ENCODE assay signal across 20 cellular contexts in the genomic region with DNA sequence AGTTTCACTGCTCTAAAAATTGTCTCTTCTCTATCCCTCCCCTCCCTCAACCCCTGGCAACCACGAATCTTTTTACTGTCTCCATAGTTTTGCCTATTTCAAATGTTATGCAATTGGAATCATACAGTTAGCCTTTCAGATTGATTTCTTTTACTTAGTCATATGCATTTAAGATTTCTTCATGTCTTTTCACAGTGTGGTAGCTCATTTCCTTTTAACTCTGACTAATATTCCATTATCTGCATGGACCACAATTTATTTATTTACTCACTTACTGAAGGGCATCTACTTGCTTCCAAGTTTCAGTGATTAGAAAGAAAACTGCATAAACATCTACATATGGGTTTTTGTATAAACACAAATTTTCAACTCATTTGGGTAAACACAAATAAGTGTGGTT.
DNase-seq lines count a peak whose midpoint lies in the region; ATAC-seq, FAIRE-seq and TF ChIP-seq lines count a peak whose summit lies in the region.
"Had no signal": no experiment of that assay in that cellular context is flagged by ENCODE, and none has a peak within 500 bp of the region (broad histone marks: within the 10 kb centered on the region; RNA-seq: fewer than 3 reads in every experiment).

No MANE protein-coding gene starts in this region.

- intact Hi-C loops in activated naive CD4-positive, alpha-beta T cell treated with anti-CD3 and anti-CD28 coated beads for 36 hours (cut with micrococcal nuclease), result no loop called here

- no peak overlapping the region for H3K4me3 ChIP-seq in SU-DHL-6 (ENCODE audit: insufficient read depth, low read length, poor library complexity, severe bottlenecking)
- no peak overlapping the region for H3K4me3 ChIP-seq in bronchial epithelial cell (ENCODE audit: low read depth, low read length)
- H3K4me3 ChIP-seq: GM23338 had no signal

- no peaks in the 10 kb centered on the region for H3K27me3 ChIP-seq in SU-DHL-6 (ENCODE audit: low read length)
- H3K27me3 ChIP-seq in bronchial epithelial cell (ENCODE audit: control insufficient read depth, insufficient read depth, low read length), result no peaks in the 10 kb centered on the region

- H3K4me2 ChIP-seq in SU-DHL-6 (ENCODE audit: low read depth, low read length, poor library complexity, severe bottlenecking), result no peak overlapping the region
- H3K4me2 ChIP-seq: GM23338 had no signal

- H3F3A ChIP-seq in SU-DHL-6 (ENCODE audit: insufficient read depth), result no peaks in the 10 kb centered on the region

- ATAC-seq in T-helper 17 cell, result no peak
- ATAC-seq: GM23338, HCT116 had no signal

- H3K36me3 Mint-ChIP-seq in T-helper 17 cell (ENCODE audit: low read depth), result no peaks in the 10 kb centered on the region
- no peaks in the 10 kb centered on the region for H3K36me3 Mint-ChIP-seq in activated naive CD4-positive, alpha-beta T cell treated with anti-CD3 and anti-CD28 coated beads for 36 hours (ENCODE audit: low read depth)
- H3K36me3 Mint-ChIP-seq: IgD-negative memory B cell had no signal

- H3K36me3 ChIP-seq in SU-DHL-6 (ENCODE audit: low read length) (no peaks in the 10 kb centered on the region), bronchial epithelial cell (ENCODE audit: control insufficient read depth, insufficient read depth, low read length) (no peaks in the 10 kb centered on the region)

- no peaks in the 10 kb centered on the region for H4K20me1 ChIP-seq in SU-DHL-6 (ENCODE audit: low read depth, low read length)

- peaks cover 10% of the 10 kb centered on the region for H3K9me3 Mint-ChIP-seq in activated naive CD4-positive, alpha-beta T cell treated with anti-CD3 and anti-CD28 coated beads for 36 hours
- H3K9me3 Mint-ChIP-seq: GM23338 had no signal

- H3K9ac ChIP-seq in SU-DHL-6 (ENCODE audit: low read length), result no peak overlapping the region

- TF ChIP-seq CTCF in SU-DHL-6 (IDR thresholded peaks at IDR 0.05; ENCODE audit: insufficient read depth, low read length, poor library complexity, severe bottlenecking) (no peak), bronchial epithelial cell (IDR thresholded peaks at IDR 0.05; ENCODE audit: insufficient read depth, low read length, severe bottlenecking) (no peak)

- CTCF ChIA-PET in activated naive CD4-positive, alpha-beta T cell treated with anti-CD3 and anti-CD28 coated beads for 36 hours (lab: Charles Lee), result no interaction called here

- peak; percentile 11 for DNase-seq in ELR (ENCODE audit: low read depth)
- DNase-seq in HCEC 1CT, result peak; percentile 81
- peak; percentile 57 for DNase-seq in bronchial epithelial cell (ENCODE audit: low read depth)
- no peak for DNase-seq in T-helper 17 cell
- DNase-seq in urothelium cell line (ENCODE audit: low spot score), result no peak
- no peak for DNase-seq in DMS153 (lab: John Stamatoyannopoulos, UW)
- DNase-seq in activated naive CD4-positive, alpha-beta T cell treated with anti-CD3 and anti-CD28 coated beads for 36 hours, result no peak
- DNase-seq: C1 segment of cervical spinal cord; Calu3; CD4-positive, alpha-beta T cell; DMS 273 treated with DMSO at 0.1 percent for 48 hours; DMS79; GDM1 had no signal

- no peaks in the 10 kb centered on the region for H3K4me1 Mint-ChIP-seq in T-helper 17 cell
- no peaks in the 10 kb centered on the region for H3K4me1 Mint-ChIP-seq in activated naive CD4-positive, alpha-beta T cell treated with anti-CD3 and anti-CD28 coated beads for 36 hours (ENCODE audit: low read depth)
- H3K4me1 Mint-ChIP-seq: B cell, GM23338, IgD-negative memory B cell had no signal

- no peaks in the 10 kb centered on the region for H3K79me2 ChIP-seq in SU-DHL-6 (ENCODE audit: insufficient read depth, low read length)

- H3K9me3 ChIP-seq in SU-DHL-6 (ENCODE audit: insufficient read depth, low read length), result no peaks in the 10 kb centered on the region; the same call in 1 of the 2 replicates
- H3K9me3 ChIP-seq in T-helper 17 cell (ENCODE audit: control insufficient read depth, low read length, poor library complexity, severe bottlenecking), result no peaks in the 10 kb centered on the region

- no peak for FAIRE-seq in bronchial epithelial cell (lab: Jason Lieb, UNC)
- no peak for FAIRE-seq in urothelium cell line (lab: Jason Lieb, UNC)
- FAIRE-seq: A204.1, GM12892 had no signal

- no peaks in the 10 kb centered on the region for H3K27me3 Mint-ChIP-seq in T-helper 17 cell
- H3K27me3 Mint-ChIP-seq in activated naive CD4-positive, alpha-beta T cell treated with anti-CD3 and anti-CD28 coated beads for 36 hours (ENCODE audit: low read depth), result no peaks in the 10 kb centered on the region
- H3K27me3 Mint-ChIP-seq: B cell; CD4-positive, alpha-beta T cell; IgD-negative memory B cell had no signal

- no peak overlapping the region for H3K4me3 Mint-ChIP-seq in T-helper 17 cell
- H3K4me3 Mint-ChIP-seq in activated naive CD4-positive, alpha-beta T cell treated with anti-CD3 and anti-CD28 coated beads for 36 hours, result no peak overlapping the region
- H3K4me3 Mint-ChIP-seq: B cell; CD4-positive, alpha-beta T cell; GM23338; IgD-negative memory B cell had no signal

- H2AFZ ChIP-seq in SU-DHL-6 (ENCODE audit: low read depth, low read length, severe bottlenecking), result peak overlapping the region; percentile 51
- H2AFZ ChIP-seq: GM23338 had no signal

- no peak overlapping the region for H3K27ac Mint-ChIP-seq in T-helper 17 cell
- H3K27ac Mint-ChIP-seq in activated naive CD4-positive, alpha-beta T cell treated with anti-CD3 and anti-CD28 coated beads for 36 hours, result no peak overlapping the region
- H3K27ac Mint-ChIP-seq: B cell; CD4-positive, alpha-beta T cell; GM23338; IgD-negative memory B cell had no signal

- no peaks in the 10 kb centered on the region for H3K9me2 ChIP-seq in SU-DHL-6 (replicated peaks; ENCODE audit: insufficient read depth, low read length)

- H3K27ac ChIP-seq in SU-DHL-6 (ENCODE audit: low read depth, low read length), result no peak overlapping the region

Comparison
In these comparisons a context has a peak if more than half of its experiments do, and no peak if none do; other contexts are left out.
1. DNase-seq: peak in ELR (single experiment), HCEC 1CT (single experiment) and bronchial epithelial cell (single experiment); none in T-helper 17 cell (0 of 3), urothelium cell line (single experiment), DMS153 (single experiment) and activated naive CD4-positive, alpha-beta T cell treated with anti-CD3 and anti-CD28 coated beads for 36 hours (single experiment).